Comparison of ENCODE assay signal across 11 cellular contexts in genomic region chr4:48114396-48114795, GRCh38. TPM values are rescaled to one million over a fixed set of nuclear protein-coding genes. Genes with fewer than 3 reads are reported as not detected.
"Had no signal": no experiment of that assay in that cellular context is flagged by ENCODE, and none has a peak within 500 bp of the region (broad histone marks: within the 10 kb centered on the region; RNA-seq: fewer than 3 reads in every experiment).

No MANE protein-coding gene starts in this region.

- H3K4me3 Mint-ChIP-seq: activated CD4-positive, alpha-beta T cell treated with anti-CD3 and anti-CD28 coated beads, Interleukin-2, amount 10 ng/mL, durations not matched to agents 24 days and 14 days; memory B cell; neural crest cell; WTC11 had no signal

- H3K27ac Mint-ChIP-seq: memory B cell, WTC11 had no signal

- H3K4me3 ChIP-seq: cardiac muscle cell, gastrocnemius medialis, left ventricle myocardium inferior, testis had no signal

- H3K4me1 Mint-ChIP-seq: neural crest cell had no signal

- H3K36me3 Mint-ChIP-seq: memory B cell, WTC11 had no signal

- H3K9me3 ChIP-seq: gastrocnemius medialis, left ventricle myocardium inferior, testis had no signal

- H3K27me3 Mint-ChIP-seq: activated CD4-positive, alpha-beta T cell treated with anti-CD3 and anti-CD28 coated beads, Interleukin-2, amount 10 ng/mL, durations not matched to agents 24 days and 14 days; memory B cell had no signal

- H3K9me3 Mint-ChIP-seq: memory B cell, neural crest cell, WTC11 had no signal

- DNase-seq: activated CD4-positive, alpha-beta T cell treated with anti-CD3 and anti-CD28 coated beads, Interleukin-2, amount 10 ng/mL, durations not matched to agents 24 days and 14 days; gastrocnemius medialis; left ventricle myocardium inferior; stimulated activated CD4-positive, alpha-beta T cell treated with anti-CD3 and anti-CD28 coated beads, Interleukin-12 subunit alpha, Interleukin-12 subunit beta, amount 100 ng/mL, for 4 hours; stimulated activated naive CD4-positive, alpha-beta T cell treated with Interleukin-2 at 50 U/mL for 16 hours; testis had no signal

- H3K27me3 ChIP-seq: cardiac muscle cell, gastrocnemius medialis, testis had no signal

- ATAC-seq: gastrocnemius medialis, WTC11 had no signal

- H3K4me1 ChIP-seq: gastrocnemius medialis, left ventricle myocardium inferior, testis had no signal

RNA-seq across cellular contexts. Expression of gene TXK, which starts 19.7 kb away (rescaled TPM):
- total RNA-seq: neural crest cell, osteocyte had no signal
